9 cellular contexts compared by ENCODE assay signal in genomic region chr19:50500060-50500752, GRCh38. TPM values are rescaled to one million over a fixed set of nuclear protein-coding genes. Genes with fewer than 3 reads are reported as not detected.
DNase-seq lines count a peak whose midpoint lies in the region; ATAC-seq and TF ChIP-seq lines count a peak whose summit lies in the region.
"Had no signal": no experiment of that assay in that cellular context is flagged by ENCODE, and none has a peak within 500 bp of the region (broad histone marks: within the 10 kb centered on the region; RNA-seq: fewer than 3 reads in every experiment).

No MANE protein-coding gene starts in this region.

- no peak overlapping the region for H3K27ac Mint-ChIP-seq in progenitor cell of endocrine pancreas

- no peaks in the 10 kb centered on the region for H3K9me3 Mint-ChIP-seq in progenitor cell of endocrine pancreas (ENCODE audit: low read depth)
- H3K9me3 Mint-ChIP-seq: activated T-cell treated with anti-CD3 and anti-CD28 coated beads, Interleukin-2, amount 50 U/mL, for 4 hours had no signal

- H3K4me3 Mint-ChIP-seq in progenitor cell of endocrine pancreas (ENCODE audit: low read depth): no peak overlapping the region
- H3K4me3 Mint-ChIP-seq: activated T-cell treated with anti-CD3 and anti-CD28 coated beads, Interleukin-2, amount 50 U/mL, for 4 hours had no signal

- ATAC-seq in HG02759 (IDR thresholded peaks at IDR 0.05; ENCODE audit: unreplicated experiment) (no peak), GM19455 (IDR thresholded peaks at IDR 0.05; ENCODE audit: unreplicated experiment) (no peak)

- H3K4me1 Mint-ChIP-seq in progenitor cell of endocrine pancreas (ENCODE audit: low read depth): peaks cover 3% of the 10 kb centered on the region

- DNase-seq in NCI-H69 (lab: John Stamatoyannopoulos, UW) (peak; percentile 71), head of caudate nucleus (peak in 30 of 42 donors; percentile 49 to 82 (median 65)), progenitor cell of endocrine pancreas (ENCODE audit: low spot score, unreplicated experiment) (no peak), NOMO-1 treated with DMSO at 0.1 percent for 48 hours (lab: John Stamatoyannopoulos, UW; ENCODE audit: unreplicated experiment) (no peak)
- DNase-seq: activated T-cell treated with anti-CD3 and anti-CD28 coated beads, Interleukin-2, amount 50 U/mL, for 4 hours; NCI-H1105 treated with DMSO at 0.1 percent for 48 hours had no signal

- no peaks in the 10 kb centered on the region for H3K36me3 Mint-ChIP-seq in progenitor cell of endocrine pancreas (ENCODE audit: insufficient read depth)

- TF ChIP-seq CTCF in GM12873 (IDR thresholded peaks at IDR 0.05; ENCODE audit: insufficient read depth, low read depth, low read length, missing control alignments): peak; percentile 26
- TF ChIP-seq CTCF in progenitor cell of endocrine pancreas (IDR thresholded peaks at IDR 0.05; ENCODE audit: unreplicated experiment): peak; percentile 41

- intact Hi-C loops in head of caudate nucleus (cut with DNase I): no loop called here

- peaks cover 8% of the 10 kb centered on the region for H3K27me3 Mint-ChIP-seq in progenitor cell of endocrine pancreas

RNA-seq across cellular contexts. Expression of gene JOSD2, which starts 10.8 kb away (rescaled TPM):
- total RNA-seq in progenitor cell of endocrine pancreas: 12.1 and 13.1 TPM in 2 replicates

RNA-seq across cellular contexts. Expression of gene ASPDH, which starts 13.5 kb away (rescaled TPM):
- total RNA-seq in progenitor cell of endocrine pancreas: not detected in 2 replicates
- total RNA-seq: activated T-cell treated with anti-CD3 and anti-CD28 coated beads, Interleukin-2, amount 50 U/mL, for 4 hours had no signal

RNA-seq across cellular contexts. Expression of gene GARIN5A, which starts 23.6 kb away (rescaled TPM):
- 11.6 and 12.0 TPM in 2 replicates for total RNA-seq in progenitor cell of endocrine pancreas

RNA-seq across cellular contexts. Expression of gene EMC10, which starts 23.9 kb away (rescaled TPM):
- total RNA-seq in progenitor cell of endocrine pancreas: 177 and 181 TPM in 2 replicates

Comparison
In these comparisons a context has a peak if more than half of its experiments do, and no peak if none do; other contexts are left out.
1. DNase-seq: peak in NCI-H69 (single experiment) and head of caudate nucleus (30 of 42); none in progenitor cell of endocrine pancreas (single experiment) and NOMO-1 treated with DMSO at 0.1 percent for 48 hours (single experiment).